In the genomic region with DNA sequence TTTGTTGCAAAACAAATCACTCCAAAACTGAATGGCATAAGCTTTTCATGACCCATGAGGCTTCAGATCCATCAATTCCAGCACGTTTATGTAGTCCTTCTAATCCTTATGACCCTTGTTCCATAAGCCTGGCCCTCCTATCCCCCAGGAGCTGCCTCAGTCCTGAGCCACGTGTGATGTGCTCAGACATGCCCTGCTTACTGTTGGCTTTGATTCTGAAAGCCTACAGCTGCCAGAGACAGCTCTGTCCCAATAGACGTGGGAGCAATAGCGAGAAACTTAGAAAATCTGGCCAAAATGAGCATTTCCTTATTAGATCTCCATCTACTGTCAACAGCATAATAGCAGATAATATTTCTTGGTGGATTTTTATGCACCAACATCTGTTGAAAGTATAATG, we compare ENCODE assay signal across 13 cellular contexts. TPM values are rescaled to one million over a fixed set of nuclear protein-coding genes. Genes with fewer than 3 reads are reported as not detected.
DNase-seq lines count a peak whose midpoint lies in the region; ATAC-seq and TF ChIP-seq lines count a peak whose summit lies in the region.
"Had no signal": no experiment of that assay in that cellular context is flagged by ENCODE, and none has a peak within 500 bp of the region (broad histone marks: within the 10 kb centered on the region; RNA-seq: fewer than 3 reads in every experiment).

No MANE protein-coding gene starts in this region.

- ATAC-seq in RWPE2 (ENCODE audit: low read depth): peak; percentile 77
- no peak for ATAC-seq in GM18861 (IDR thresholded peaks at IDR 0.05; ENCODE audit: unreplicated experiment)

- POLR2A ChIA-PET in AG04450 (lab: Yijun Ruan, JAX): interaction anchor here (1.1 kb wide), 1 partner anchor 30 kb away, joined by 3 read pairs; no protein-coding TSS in a partner anchor

- TF ChIP-seq CTCF in AG04450 (IDR thresholded peaks at IDR 0.05; ENCODE audit: low read depth, low read length): no peak
- TF ChIP-seq CTCF in RWPE2 (IDR thresholded peaks at IDR 0.05; ENCODE audit: poor library complexity, severe bottlenecking): no peak
- no peak for TF ChIP-seq CTCF in fibroblast of lung (conservative IDR thresholded peaks at IDR 0.05 in 1 of 2, IDR thresholded peaks at IDR 0.05 in 1 of 2; ENCODE audit: low read depth in 1 of 2, low read length in 2 of 2)
- no peak for TF ChIP-seq CTCF in GM13977 (IDR thresholded peaks at IDR 0.05; ENCODE audit: extremely low read depth, insufficient read depth, missing control alignments)
- TF ChIP-seq CTCF in GM20000 (IDR thresholded peaks at IDR 0.05; ENCODE audit: extremely low read depth, missing control alignments): no peak

- peaks cover 8% of the 10 kb centered on the region for H3K4me1 ChIP-seq in RWPE2 (ENCODE audit: insufficient read depth, poor library complexity, severe bottlenecking)
- H3K4me1 ChIP-seq in fibroblast of lung (ENCODE audit: control insufficient read depth, extremely low read depth, insufficient read depth, low read length): no peaks in the 10 kb centered on the region
- H3K4me1 ChIP-seq in mesodermal cell (ENCODE audit: control insufficient read depth, insufficient read depth, low read length, poor library complexity, severe bottlenecking): no peaks in the 10 kb centered on the region
- H3K4me1 ChIP-seq: breast epithelium had no signal

- CTCF ChIA-PET in AG04450 (lab: Charles Lee): no interaction called here

- H2AFZ ChIP-seq in fibroblast of lung (ENCODE audit: low read length): peak overlapping the region; percentile 80

- H3K27ac ChIP-seq in AG04450 (ENCODE audit: low read depth, low read length): no peak overlapping the region
- H3K27ac ChIP-seq in RWPE2 (ENCODE audit: poor library complexity, severe bottlenecking): no peak overlapping the region
- H3K27ac ChIP-seq in fibroblast of lung (ENCODE audit: insufficient read depth, low read length): no peak overlapping the region
- H3K27ac ChIP-seq in mesodermal cell (ENCODE audit: low read depth, low read length, severe bottlenecking): peak overlapping the region; percentile 43

- no peak overlapping the region for H3K4me2 ChIP-seq in fibroblast of lung (ENCODE audit: extremely low read depth, insufficient read depth, low read length)

- no peaks in the 10 kb centered on the region for H3K36me3 ChIP-seq in RWPE2 (ENCODE audit: low read depth)
- no peaks in the 10 kb centered on the region for H3K36me3 ChIP-seq in fibroblast of lung (ENCODE audit: control insufficient read depth, insufficient read depth, low read length)
- H3K36me3 ChIP-seq in mesodermal cell (ENCODE audit: control insufficient read depth, insufficient read depth, low read length): no peaks in the 10 kb centered on the region
- H3K36me3 ChIP-seq: breast epithelium had no signal

- DNase-seq in AG04450 (ENCODE audit: low read depth, low spot score): peak; percentile 1
- no peak for DNase-seq in RWPE2 (ENCODE audit: low spot score)
- DNase-seq in fibroblast of lung (ENCODE audit: low read depth in 2 of 2): peak in 1 of 2 donors; percentile 85
- DNase-seq in CD1c-positive myeloid dendritic cell (ENCODE audit: extremely low spot score): no peak
- DNase-seq in GM13977 (ENCODE audit: low spot score): no peak
- DNase-seq in GM20000 (ENCODE audit: low spot score): no peak
- DNase-seq: activated naive CD4-positive, alpha-beta T cell treated with Interleukin-2 at 50 U/mL for 16 hours; COR-L47; hypothalamus; stimulated activated naive CD4-positive, alpha-beta T cell had no signal

- H3K27me3 ChIP-seq in AG04450 (ENCODE audit: control insufficient read depth, insufficient read depth, low read length) (no peaks in the 10 kb centered on the region), RWPE2 (ENCODE audit: insufficient read depth, poor library complexity, severe bottlenecking) (no peaks in the 10 kb centered on the region), fibroblast of lung (ENCODE audit: control insufficient read depth, insufficient read depth, low read length) (no peaks in the 10 kb centered on the region)
- H3K27me3 ChIP-seq: breast epithelium had no signal

- no peaks in the 10 kb centered on the region for H3K9me3 ChIP-seq in AG04450 (ENCODE audit: control insufficient read depth, insufficient read depth, low read length)
- H3K9me3 ChIP-seq in RWPE2 (ENCODE audit: severe bottlenecking): no peaks in the 10 kb centered on the region
- no peaks in the 10 kb centered on the region for H3K9me3 ChIP-seq in fibroblast of lung (ENCODE audit: control insufficient read depth, insufficient read depth, low read depth, low read length)
- H3K9me3 ChIP-seq in mesodermal cell (ENCODE audit: control insufficient read depth, low read length): no peaks in the 10 kb centered on the region
- H3K9me3 ChIP-seq: breast epithelium had no signal

- H4K20me1 ChIP-seq in fibroblast of lung (ENCODE audit: control insufficient read depth, extremely low read depth, insufficient read depth, low read length): no peaks in the 10 kb centered on the region

- H3K4me3 ChIP-seq in AG04450 (ENCODE audit: low read depth, low read length): no peak overlapping the region
- no peak overlapping the region for H3K4me3 ChIP-seq in RWPE2 (ENCODE audit: severe bottlenecking)
- H3K4me3 ChIP-seq in fibroblast of lung (replicated peaks in 1 of 4; ENCODE audit: control extremely low read depth in 1 of 4, insufficient read depth in 1 of 4, low read depth in 3 of 4, low read length in 4 of 4): no peak overlapping the region
- H3K4me3 ChIP-seq in mesodermal cell (ENCODE audit: extremely low read depth, insufficient read depth, low read length, poor library complexity, severe bottlenecking): no peak overlapping the region

- H3K79me2 ChIP-seq in fibroblast of lung (ENCODE audit: control insufficient read depth, insufficient read depth, low read length): no peaks in the 10 kb centered on the region

- in situ Hi-C loops in GM13977 (cut with MboI; ENCODE audit: low pct_unique_long_range_greater_than_20kb, low sequenced_read_pairs, unreplicated experiment): no loop called here

- H3K9ac ChIP-seq in fibroblast of lung (ENCODE audit: insufficient read depth, low read length): no peak overlapping the region

- WGBS in mesodermal cell (ENCODE audit: insufficient coverage in 2 of 2), 2 experiments: 35 to 79% methylated on average over 2 of the region's 4 CpGs

RNA-seq across cellular contexts. Expression of a gene that starts 33.2 kb away (rescaled TPM):
- polyA plus RNA-seq in AG04450 (2011; rRNA removed): 27.9 and 32.0 TPM in 2 replicates
- 59.0 and 104 TPM in 2 replicates for polyA minus RNA-seq in AG04450 (2011; rRNA and poly(A)+ RNA removed)
- 49.8 and 50.0 TPM in 2 replicates for total RNA-seq in fibroblast of lung
- polyA plus RNA-seq in fibroblast of lung: 7.0 and 75.3 TPM in 2 replicates
- polyA plus RNA-seq in fibroblast of lung (2012): 6.2 and 47.7 TPM in 2 replicates
- polyA minus RNA-seq in fibroblast of lung (ENCODE audit: low replicate concordance): 48.2 and 236 TPM in 2 replicates
- 378 TPM for polyA plus RNA-seq in mesodermal cell (2013, experiment 1 of 2)
- 304 TPM for polyA plus RNA-seq in mesodermal cell (2013, experiment 2 of 2)
